19 cellular contexts compared by ENCODE assay signal in genomic region chr1:170592591-170593111, GRCh38.
A peak's percentile ranks its signal among the peaks of the same experiment; 100 is the strongest.
DNase-seq lines count a peak whose midpoint lies in the region; ATAC-seq and TF ChIP-seq lines count a peak whose summit lies in the region.
"Had no signal": no experiment of that assay in that cellular context is flagged by ENCODE, and none has a peak within 500 bp of the region (broad histone marks: within the 10 kb centered on the region; RNA-seq: fewer than 3 reads in every experiment).

No MANE protein-coding gene starts in this region.

- H3K79me2 ChIP-seq in Karpas-422 (ENCODE audit: low read length): no peaks in the 10 kb centered on the region

- intact Hi-C loops in uterus (cut with DNase I; ENCODE audit: low total_unique reads): no loop called here

- no peak overlapping the region for H2AFZ ChIP-seq in Karpas-422 (ENCODE audit: low read length)

- H3K27ac Mint-ChIP-seq in activated CD8-positive, alpha-beta T cell treated with anti-CD3 and anti-CD28 coated beads, Interleukin-2, amount 10 ng/mL, durations not matched to agents 7 days and 5 days: no peak overlapping the region
- H3K27ac Mint-ChIP-seq: memory B cell had no signal

- no peak overlapping the region for H3K4me2 ChIP-seq in Karpas-422 (ENCODE audit: low read depth, low read length, poor library complexity, severe bottlenecking)

- H3K4me1 Mint-ChIP-seq in activated CD8-positive, alpha-beta T cell treated with anti-CD3 and anti-CD28 coated beads, Interleukin-2, amount 10 ng/mL, durations not matched to agents 7 days and 5 days (ENCODE audit: low read depth): no peaks in the 10 kb centered on the region
- H3K4me1 Mint-ChIP-seq: memory B cell had no signal

- no peak for TF ChIP-seq POLR2A in uterus (IDR thresholded peaks at IDR 0.05)

- peaks cover 7% of the 10 kb centered on the region for H3K9me3 Mint-ChIP-seq in activated CD8-positive, alpha-beta T cell treated with anti-CD3 and anti-CD28 coated beads, Interleukin-2, amount 10 ng/mL, durations not matched to agents 7 days and 5 days (ENCODE audit: insufficient read depth)

- H4K20me1 ChIP-seq in Karpas-422 (ENCODE audit: insufficient read depth, low read depth, low read length): no peaks in the 10 kb centered on the region

- no peaks in the 10 kb centered on the region for H3K4me1 ChIP-seq in uterus
- no peaks in the 10 kb centered on the region for H3K4me1 ChIP-seq in Karpas-422 (ENCODE audit: low read length)
- H3K4me1 ChIP-seq: prostate gland, testis had no signal

- DNase-seq in DMS153 (lab: John Stamatoyannopoulos, UW): peak; percentile 10
- no peak for DNase-seq in DMS153 treated with DMSO at 0.1 percent for 48 hours (lab: John Stamatoyannopoulos, UW; ENCODE audit: unreplicated experiment)
- peak; percentile 17 for DNase-seq in RPMI7951 (ENCODE audit: low read depth)
- DNase-seq in fibroblast of the aortic adventitia (ENCODE audit: low read depth): peak; percentile 45
- DNase-seq in uterus: no peak
- DNase-seq in Karpas-422: no peak
- no peak for DNase-seq in activated CD8-positive, alpha-beta T cell treated with anti-CD3 and anti-CD28 coated beads, Interleukin-2, amount 10 ng/mL, durations not matched to agents 7 days and 5 days
- DNase-seq: activated CD4-positive, alpha-beta T cell treated with anti-CD3 and anti-CD28 coated beads, Interleukin-2, amount 50 U/mL, for 1 hour; activated gamma-delta T cell treated with Interleukin-2 at 50 U/mL for 16 hours; cerebellar nuclear complex; effector memory CD4-positive, alpha-beta T cell; H7; kidney; SW 1271; testis had no signal

- H3K4me3 Mint-ChIP-seq in activated CD8-positive, alpha-beta T cell treated with anti-CD3 and anti-CD28 coated beads, Interleukin-2, amount 10 ng/mL, durations not matched to agents 7 days and 5 days: no peak overlapping the region
- H3K4me3 Mint-ChIP-seq: memory B cell had no signal

- POLR2A ChIA-PET in activated CD8-positive, alpha-beta T cell treated with anti-CD3 and anti-CD28 coated beads, Interleukin-2, amount 10 ng/mL, durations not matched to agents 7 days and 5 days (lab: Charles Lee): no interaction called here

- no peaks in the 10 kb centered on the region for H3K36me3 ChIP-seq in uterus
- no peaks in the 10 kb centered on the region for H3K36me3 ChIP-seq in Karpas-422 (ENCODE audit: insufficient read depth, low read length)
- H3K36me3 ChIP-seq: prostate gland had no signal

- H3K9me3 ChIP-seq in uterus (peaks cover 0 to 4% of the 10 kb centered on the region in 2 donors), Karpas-422 (ENCODE audit: low read length) (no peaks in the 10 kb centered on the region)
- H3K9me3 ChIP-seq: prostate gland, testis had no signal

- H3K27me3 ChIP-seq in uterus (no peaks in the 10 kb centered on the region), Karpas-422 (ENCODE audit: low read length) (no peaks in the 10 kb centered on the region)
- H3K27me3 ChIP-seq: testis had no signal

- H3K27ac ChIP-seq in uterus: peak overlapping the region; percentile 38 to 75
- H3K27ac ChIP-seq in Karpas-422 (ENCODE audit: low read length): no peak overlapping the region
- H3K27ac ChIP-seq: 22Rv1 had no signal

- CTCF ChIA-PET in activated CD8-positive, alpha-beta T cell treated with anti-CD3 and anti-CD28 coated beads, Interleukin-2, amount 10 ng/mL, durations not matched to agents 7 days and 5 days (lab: Charles Lee): no interaction called here

- no peaks in the 10 kb centered on the region for H3K9me2 ChIP-seq in Karpas-422 (replicated peaks; ENCODE audit: insufficient read depth, low read length)

- no peaks in the 10 kb centered on the region for H3K36me3 Mint-ChIP-seq in activated CD8-positive, alpha-beta T cell treated with anti-CD3 and anti-CD28 coated beads, Interleukin-2, amount 10 ng/mL, durations not matched to agents 7 days and 5 days (ENCODE audit: low read depth)
- H3K36me3 Mint-ChIP-seq: memory B cell had no signal

- H3K27me3 Mint-ChIP-seq in activated CD8-positive, alpha-beta T cell treated with anti-CD3 and anti-CD28 coated beads, Interleukin-2, amount 10 ng/mL, durations not matched to agents 7 days and 5 days (ENCODE audit: low read depth): peaks cover 15% of the 10 kb centered on the region

- ATAC-seq in HG02678 (IDR thresholded peaks at IDR 0.05; ENCODE audit: unreplicated experiment): no peak
- no peak for ATAC-seq in activated CD8-positive, alpha-beta T cell treated with anti-CD3 and anti-CD28 coated beads, Interleukin-2, amount 10 ng/mL, durations not matched to agents 7 days and 5 days

- TF ChIP-seq CTCF in fibroblast of the aortic adventitia (IDR thresholded peaks at IDR 0.05; ENCODE audit: insufficient read depth, low read length) (no peak), uterus (IDR thresholded peaks at IDR 0.05) (no peak)

- H3K4me3 ChIP-seq in fibroblast of the aortic adventitia (ENCODE audit: low read depth, low read length) (no peak overlapping the region), uterus (no peak overlapping the region), Karpas-422 (ENCODE audit: low read length) (no peak overlapping the region)
- H3K4me3 ChIP-seq: prostate gland, testis had no signal

- no peak overlapping the region for H3K9ac ChIP-seq in Karpas-422 (ENCODE audit: low read length)

Comparison
In these comparisons a context has a peak if more than half of its experiments do, and no peak if none do; other contexts are left out.
1. DNase-seq: peak in DMS153 (single experiment), RPMI7951 (single experiment) and fibroblast of the aortic adventitia (single experiment); none in DMS153 treated with DMSO at 0.1 percent for 48 hours (single experiment), uterus (0 of 2), Karpas-422 (single experiment) and activated CD8-positive, alpha-beta T cell treated with anti-CD3 and anti-CD28 coated beads, Interleukin-2, amount 10 ng/mL, durations not matched to agents 7 days and 5 days (single experiment).